Comparison of ENCODE assay signal across 8 cellular contexts in genomic region chr13:110914293-110915056, GRCh38. TPM values are rescaled to one million over a fixed set of nuclear protein-coding genes. Genes with fewer than 3 reads are reported as not detected.
DNase-seq lines count a peak whose midpoint lies in the region; ATAC-seq and TF ChIP-seq lines count a peak whose summit lies in the region.

No MANE protein-coding gene starts in this region.

- H4K5ac ChIP-seq in IMR-90 (ENCODE audit: low read depth, low read length): peak overlapping the region; percentile 76

- dilution Hi-C loops in IMR-90 (cut with HindIII; ENCODE audit: low sequenced_read_pairs, unreplicated experiment): no loop called here

- no TSS peak for BruUV-seq in IMR-90 (replicated peaks; lab: Mats Ljungman, UMichigan)

- CTCF ChIA-PET in IMR-90 (lab: Yijun Ruan, JAX): interaction anchor here (1.0 to 1.3 kb wide), 3 partner anchors 10 to 91 kb away, joined by 3 to 5 read pairs (median 4); no protein-coding TSS in a partner anchor

- peak overlapping the region; percentile 85 for H3K18ac ChIP-seq in IMR-90 (ENCODE audit: low read depth, low read length)

- H3K36me3 ChIP-seq in IMR-90 (ENCODE audit: control insufficient read depth, insufficient read depth, low read length) (peaks cover 7% of the 10 kb centered on the region), SJSA1 (peaks cover 49% of the 10 kb centered on the region)

- in situ Hi-C loops in IMR-90 (cut with MboI; ENCODE audit: low sequenced_read_pairs): loop anchor here (5.0 kb wide), 1 partner anchor 38 kb away; no protein-coding TSS in a partner anchor

- TF ChIP-seq CTCF in IMR-90 (conservative IDR thresholded peaks at IDR 0.05; ENCODE audit: low read depth, low read length): no peak
- no peak for TF ChIP-seq CTCF in omental fat pad (IDR thresholded peaks at IDR 0.05)

- POLR2A ChIA-PET in IMR-90 (lab: Charles Lee; ENCODE audit: unreplicated experiment): interaction anchor here (0.6 to 0.7 kb wide), 2 partner anchors 14 to 254 kb away, joined by 3 to 5 read pairs; no protein-coding TSS in a partner anchor

- peak overlapping the region; percentile 92 for H4K91ac ChIP-seq in IMR-90 (ENCODE audit: insufficient read depth, low read depth, low read length)

- H3K27ac ChIP-seq in IMR-90 (ENCODE audit: insufficient read depth, low read length) (peak overlapping the region; percentile 95), SJSA1 (peak overlapping the region; percentile 94), temporal lobe (ENCODE audit: low read depth, low read length) (peak overlapping the region; percentile 96)

- H2BK20ac ChIP-seq in IMR-90 (ENCODE audit: low read depth, low read length): peak overlapping the region; percentile 34; the same call in 1 of the 2 replicates

- H2AFZ ChIP-seq in IMR-90 (replicated peaks; ENCODE audit: low read length, poor library complexity): peak overlapping the region; percentile 96

- TF ChIP-seq RAD21 in IMR-90 (IDR thresholded peaks at IDR 0.05; ENCODE audit: low read length): no peak

- peaks cover 11% of the 10 kb centered on the region for H3K9me1 ChIP-seq in IMR-90 (ENCODE audit: insufficient read depth, low read length)

- peak overlapping the region; percentile 98 for H3K4me3 ChIP-seq in IMR-90 (ENCODE audit: insufficient read depth, low read depth, low read length)
- peak overlapping the region; percentile 98 for H3K4me3 ChIP-seq in SJSA1

- peak overlapping the region; percentile 65; the same call in 1 of the 2 replicates for H3K23ac ChIP-seq in IMR-90 (ENCODE audit: low read depth, low read length)

- peaks cover 7 to 38% of the 10 kb centered on the region in 2 experiments for H3K79me1 ChIP-seq in IMR-90 (ENCODE audit: low read depth in 1 of 2, low read length in 2 of 2)

- ATAC-seq in GM21528 (IDR thresholded peaks at IDR 0.05; ENCODE audit: low FRiP score, unreplicated experiment): peak; percentile 34
- peak; percentile 13 for ATAC-seq in IMR-90 (ENCODE audit: low read depth)
- peak; percentile 6 for ATAC-seq in omental fat pad (ENCODE audit: low FRiP score)

- H2BK15ac ChIP-seq in IMR-90 (ENCODE audit: low read depth, low read length): no peak overlapping the region

- peak overlapping the region; percentile 74 for H2BK120ac ChIP-seq in IMR-90 (ENCODE audit: low read depth, low read length)

- peak; percentile 80 for DNase-seq in EH (ENCODE audit: low read depth)
- peak; percentile 74 for DNase-seq in IMR-90
- DNase-seq in SJSA1 (ENCODE audit: low read depth in 1 of 2, low spot score in 2 of 2): peak; percentile 98 to 100
- DNase-seq in activated naive CD4-positive, alpha-beta T cell treated with Interleukin-2 at 50 U/mL for 16 hours: peak; percentile 79
- peak; percentile 73 for DNase-seq in globus pallidus (ENCODE audit: low spot score)
- no peak for DNase-seq in omental fat pad (ENCODE audit: low spot score)

- peak overlapping the region; percentile 88 for H2BK5ac ChIP-seq in IMR-90 (ENCODE audit: low read depth, low read length, poor library complexity, severe bottlenecking)

- peak overlapping the region; percentile 86 to 93 for H4K8ac ChIP-seq in IMR-90 (ENCODE audit: low read depth in 2 of 2, low read length in 2 of 2)

- H3K4me2 ChIP-seq in IMR-90 (ENCODE audit: low read depth, low read length): peak overlapping the region; percentile 100

- peak overlapping the region; percentile 98 for H2AK9ac ChIP-seq in IMR-90 (replicated peaks; ENCODE audit: low read depth, low read length, poor library complexity)

- peak overlapping the region; percentile 72 for H3K56ac ChIP-seq in IMR-90 (ENCODE audit: extremely low read depth, insufficient read depth, low read length)

- peaks cover 50% of the 10 kb centered on the region for H4K20me1 ChIP-seq in IMR-90 (ENCODE audit: insufficient read depth, low read length)

- H3K4me1 ChIP-seq in IMR-90 (ENCODE audit: control insufficient read depth, insufficient read depth, low read length) (peaks cover 8% of the 10 kb centered on the region), SJSA1 (replicated peaks) (peaks cover 45% of the 10 kb centered on the region)

- intact Hi-C loops in IMR-90 (cut with micrococcal nuclease): loop anchor here (1.0 to 5.0 kb wide), 7 partner anchors 42 to 546 kb away; no protein-coding TSS in a partner anchor

- H3K9ac ChIP-seq in IMR-90 (ENCODE audit: low read depth, low read length): peak overlapping the region; percentile 92

- peak overlapping the region; percentile 93 for H2AK5ac ChIP-seq in IMR-90 (ENCODE audit: low read depth, low read length)

- H3K9me3 ChIP-seq in IMR-90 (ENCODE audit: control insufficient read depth, insufficient read depth, low read length) (no peaks in the 10 kb centered on the region), SJSA1 (replicated peaks) (peaks cover 4% of the 10 kb centered on the region; the same call in 1 of the 2 replicates)

- TF ChIP-seq POLR2A in IMR-90 (IDR thresholded peaks at IDR 0.05; ENCODE audit: low read depth, low read length): no peak; the same call in none of the 2 replicates

- 0% methylated on average over 82 of the region's 109 CpGs; no CpG with 5 or more reads in 1 of the 2 experiments for WGBS in IMR-90 (ENCODE audit: extremely low coverage in 2 of 2, insufficient read length in 1 of 2), 2 experiments

- peak overlapping the region; percentile 98 for H3K4ac ChIP-seq in IMR-90 (ENCODE audit: low read depth, low read length)

- H3K27me3 ChIP-seq in IMR-90 (ENCODE audit: control insufficient read depth, insufficient read depth, low read length) (no peaks in the 10 kb centered on the region), SJSA1 (replicated peaks) (no peaks in the 10 kb centered on the region)

- peak overlapping the region; percentile 99 for H3K14ac ChIP-seq in IMR-90 (replicated peaks; ENCODE audit: low read depth, low read length)

TF ChIP-seq in IMR-90, 13 proteins besides CTCF, POLR2A, EP300 and RAD21:
- TF ChIP-seq MAZ (IDR thresholded peaks at IDR 0.05; ENCODE audit: borderline replicate concordance, low read depth, low read length) (peak; percentile 15; the same call in 1 of the 2 replicates), BHLHE40 (IDR thresholded peaks at IDR 0.05; ENCODE audit: low read depth, low read length) (no peak), MXI1 (IDR thresholded peaks at IDR 0.05; ENCODE audit: borderline replicate concordance, low read depth, low read length) (peak; percentile 35; the same call in 1 of the 2 replicates)

RNA-seq across cellular contexts. Expression of gene ANKRD10, which starts 0.4 kb away (rescaled TPM):
- total RNA-seq in IMR-90 (2012; rRNA removed) (18.3 and 24.2 TPM in 2 replicates), omental fat pad (100 to 1,000 TPM in 3 of 4 donors, 10 to 100 TPM in 1; 87.8 to 182 (median 145) TPM), temporal lobe (103 TPM)
- polyA plus RNA-seq in IMR-90 (2012; rRNA removed): 24.2 and 31.1 TPM in 2 replicates
- polyA plus RNA-seq in IMR-90 (2012; cell fraction: cytosol; rRNA removed): 7.4 and 11.9 TPM in 2 replicates
- 105 and 271 TPM in 2 replicates for polyA plus RNA-seq in IMR-90 (2012; cell fraction: nucleus; rRNA removed; ENCODE audit: low replicate concordance)
- total RNA-seq in SJSA1 (2014; rRNA removed; shearing (Covaris generic)): 208 and 225 TPM in 2 replicates
